Comparison of ENCODE assay signal across 8 cellular contexts in the genomic region with DNA sequence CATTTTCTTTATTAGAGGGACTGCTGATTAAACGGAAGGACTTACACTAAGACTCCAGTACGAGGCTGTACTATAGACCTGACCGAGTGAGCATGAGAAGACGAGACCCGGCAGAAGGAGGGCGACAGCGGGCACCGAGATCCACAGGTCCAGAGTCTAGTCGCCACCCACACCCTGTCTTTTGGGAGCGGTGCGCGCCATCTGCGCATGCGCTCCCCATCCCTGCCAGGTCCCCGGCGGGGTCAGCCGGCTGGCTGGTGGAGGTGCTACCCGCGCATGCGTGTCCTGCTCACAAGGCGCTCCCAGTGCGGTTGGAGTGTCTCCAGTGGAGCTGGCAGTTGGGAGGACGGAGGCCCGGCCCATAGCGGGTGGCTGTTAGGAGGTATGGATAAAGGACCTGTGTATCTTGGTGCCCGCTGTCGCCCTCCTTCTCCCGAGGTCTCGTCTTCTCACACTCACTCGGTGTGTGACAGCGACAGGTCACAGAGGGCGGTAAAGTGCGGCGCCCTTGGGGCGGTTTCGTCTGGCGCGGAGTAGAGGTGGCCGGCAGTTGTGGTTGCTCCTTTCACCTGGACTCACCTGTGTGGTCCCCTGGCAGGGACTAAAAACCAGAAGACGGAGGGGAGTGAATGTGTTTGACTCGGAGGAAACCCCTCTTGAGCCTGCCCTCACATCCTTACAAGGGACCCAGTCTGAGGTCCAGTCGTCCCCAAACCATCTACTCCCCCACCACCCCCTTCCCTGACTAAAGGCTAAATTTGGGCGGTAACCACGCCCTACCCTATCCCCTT. TPM values are rescaled to one million over a fixed set of nuclear protein-coding genes. Genes with fewer than 3 reads are reported as not detected.
DNase-seq lines count a peak whose midpoint lies in the region; ATAC-seq and TF ChIP-seq lines count a peak whose summit lies in the region.

No MANE protein-coding gene starts in this region.

- H3K27me3 Mint-ChIP-seq in chondrocyte (ENCODE audit: low read depth): no peaks in the 10 kb centered on the region

- no peak overlapping the region for H3K27ac Mint-ChIP-seq in chondrocyte (ENCODE audit: unreplicated experiment)

- DNase-seq in NCI-H2227 treated with DMSO at 0.1 percent for 48 hours (lab: John Stamatoyannopoulos, UW) (peak; percentile 80), chondrocyte (ENCODE audit: low spot score) (peak; percentile 96), left kidney (ENCODE audit: low read depth, low spot score) (peak; percentile 89), D341Med (ENCODE audit: low spot score) (no peak)
- DNase-seq in activated CD4-positive, alpha-beta T cell treated with anti-CD3 and anti-CD28 coated beads for 4 hours: peak; percentile 68 to 74
- DNase-seq in stimulated activated CD4-positive, alpha-beta T cell treated with anti-CD3 and anti-CD28 coated beads, Interleukin-1b, Interleukin-23, amount 100 ng/mL, for 48 hours: peak; percentile 76

- H3K9me3 Mint-ChIP-seq in chondrocyte (ENCODE audit: low read depth): peaks cover 3% of the 10 kb centered on the region

- H3K4me3 Mint-ChIP-seq in chondrocyte (ENCODE audit: unreplicated experiment): peak overlapping the region; percentile 73

- H3K4me1 Mint-ChIP-seq in chondrocyte (ENCODE audit: low read depth): peaks cover 15% of the 10 kb centered on the region

- no peaks in the 10 kb centered on the region for H3K36me3 Mint-ChIP-seq in chondrocyte (ENCODE audit: low read depth)

- ATAC-seq in GM18511 (IDR thresholded peaks at IDR 0.05; ENCODE audit: unreplicated experiment): peak; percentile 81
- ATAC-seq in HG03103 (IDR thresholded peaks at IDR 0.05; ENCODE audit: low read depth, unreplicated experiment): peak; percentile 67

- TF ChIP-seq CTCF in chondrocyte (IDR thresholded peaks at IDR 0.05): no peak

RNA-seq across cellular contexts. Expression of a gene that starts 7.6 kb away (rescaled TPM):
- 69.4 to 91.4 TPM (median 72.3 TPM) in 3 replicates for total RNA-seq in chondrocyte

RNA-seq across cellular contexts. Expression of a gene that starts 19.1 kb away (rescaled TPM):
- total RNA-seq in chondrocyte: 0.38 to 0.99 TPM (median 0.60 TPM) in 3 replicates

RNA-seq across cellular contexts. Expression of a gene that starts 19.3 kb away (rescaled TPM):
- 42.8 to 69.5 TPM (median 44.4 TPM) in 3 replicates for total RNA-seq in chondrocyte
